1 cellular context compared by ENCODE assay signal in the genomic region with DNA sequence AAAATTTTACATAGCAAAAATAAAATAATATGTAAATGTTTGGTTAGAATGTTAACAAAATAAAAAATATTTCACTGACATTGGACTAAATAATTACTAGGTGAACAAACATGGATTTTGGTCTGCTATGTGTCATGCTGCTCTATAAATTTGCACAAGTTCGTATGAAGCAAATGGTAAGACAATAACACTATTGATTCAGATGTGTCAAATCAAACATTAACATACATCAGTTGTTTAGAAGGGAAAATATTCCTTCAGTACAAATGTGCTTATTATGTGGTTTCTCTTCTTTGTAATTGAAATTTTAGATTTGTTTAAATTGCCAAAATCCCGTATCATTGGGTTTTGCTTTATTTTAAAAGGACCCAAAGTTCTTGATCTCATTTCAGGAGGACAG.
A peak's percentile ranks its signal among the peaks of the same experiment; 100 is the strongest.
TF ChIP-seq lines count a peak whose summit lies in the region.

No MANE protein-coding gene starts in this region.

TF ChIP-seq in A549, 52 proteins besides CTCF, POLR2A, EP300 and RAD21:
- TF ChIP-seq, protein P1, sequence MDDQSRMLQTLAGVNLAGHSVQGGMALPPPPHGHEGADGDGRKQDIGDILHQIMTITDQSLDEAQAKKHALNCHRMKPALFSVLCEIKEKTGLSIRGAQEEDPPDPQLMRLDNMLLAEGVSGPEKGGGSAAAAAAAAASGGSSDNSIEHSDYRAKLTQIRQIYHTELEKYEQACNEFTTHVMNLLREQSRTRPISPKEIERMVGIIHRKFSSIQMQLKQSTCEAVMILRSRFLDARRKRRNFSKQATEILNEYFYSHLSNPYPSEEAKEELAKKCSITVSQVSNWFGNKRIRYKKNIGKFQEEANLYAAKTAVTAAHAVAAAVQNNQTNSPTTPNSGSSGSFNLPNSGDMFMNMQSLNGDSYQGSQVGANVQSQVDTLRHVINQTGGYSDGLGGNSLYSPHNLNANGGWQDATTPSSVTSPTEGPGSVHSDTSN (IDR thresholded peaks at IDR 0.05) = no peak
- TF ChIP-seq FOSL2 (IDR thresholded peaks at IDR 0.05) (no peak), FOSL2 (CRISPR knock-in tag; IDR thresholded peaks at IDR 0.05) (peak; percentile 72; the same call in 1 of the 2 replicates)
